1 cellular context compared by ENCODE assay signal in genomic region chr3:158775801-158776399, GRCh38.
TF ChIP-seq lines count a peak whose summit lies in the region.

No MANE protein-coding gene starts in this region.

TF ChIP-seq in GM12878, 131 proteins besides CTCF, POLR2A, EP300 and RAD21 (continued from another document):
- no peak for TF ChIP-seq REST (IDR thresholded peaks at IDR 0.05; ENCODE audit: low read depth, low read length)
- no peak for TF ChIP-seq CEBPB (IDR thresholded peaks at IDR 0.05; ENCODE audit: borderline replicate concordance in 1 of 2, low read depth in 2 of 2, low read length in 2 of 2)
- TF ChIP-seq TARDBP (IDR thresholded peaks at IDR 0.05; ENCODE audit: borderline replicate concordance) = no peak
- TF ChIP-seq CHD1 (IDR thresholded peaks at IDR 0.05; ENCODE audit: low read depth, low read length) = no peak
- TF ChIP-seq NFXL1 (IDR thresholded peaks at IDR 0.05; ENCODE audit: borderline replicate concordance) = no peak
- TF ChIP-seq ATF7 (IDR thresholded peaks at IDR 0.05; ENCODE audit: low read depth) = no peak
- TF ChIP-seq NRF1 (conservative IDR thresholded peaks at IDR 0.05; ENCODE audit: low read depth, low read length) = no peak
- no peak for TF ChIP-seq CEBPZ (IDR thresholded peaks at IDR 0.05; ENCODE audit: low read depth, low read length)
- TF ChIP-seq RELA (IDR thresholded peaks at IDR 0.05; ENCODE audit: borderline replicate concordance, partially characterized antibody) = no peak
- no peak for TF ChIP-seq STAT3 (IDR thresholded peaks at IDR 0.05; ENCODE audit: low read depth, low read length)
- TF ChIP-seq SPI1 (IDR thresholded peaks at IDR 0.05; ENCODE audit: borderline replicate concordance, insufficient read depth, low read depth, low read length) = no peak
- TF ChIP-seq ATF2 (IDR thresholded peaks at IDR 0.05; ENCODE audit: low read length) = no peak
- TF ChIP-seq TCF12 (IDR thresholded peaks at IDR 0.05; ENCODE audit: low read depth, low read length) = no peak
- TF ChIP-seq ETV6 (conservative IDR thresholded peaks at IDR 0.05 in 1 of 2, IDR thresholded peaks at IDR 0.05 in 1 of 2; ENCODE audit: borderline replicate concordance in 1 of 2, low read depth in 1 of 2) = no peak
